In the genomic region with DNA sequence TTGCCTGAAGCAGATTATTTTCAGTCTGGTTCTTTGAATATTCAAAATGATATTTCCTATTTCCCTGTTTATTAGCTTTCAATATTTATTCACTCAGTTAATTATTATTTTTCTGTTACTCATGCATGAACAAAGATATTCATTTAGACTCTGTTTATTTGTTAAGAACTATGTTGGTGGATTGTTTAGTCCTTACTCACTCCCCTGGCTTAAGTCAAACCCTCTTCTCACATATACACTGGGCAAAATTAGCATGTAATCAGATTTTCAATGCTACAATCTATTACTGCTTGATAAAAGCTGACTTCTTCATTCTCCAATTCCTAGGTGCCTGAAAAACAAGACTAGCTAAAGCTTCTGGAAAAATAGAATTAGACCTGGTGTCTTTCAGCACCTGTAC, we compare ENCODE assay signal across 18 cellular contexts.
DNase-seq lines count a peak whose midpoint lies in the region; ATAC-seq, FAIRE-seq and TF ChIP-seq lines count a peak whose summit lies in the region.
"Had no signal": no experiment of that assay in that cellular context is flagged by ENCODE, and none has a peak within 500 bp of the region (broad histone marks: within the 10 kb centered on the region; RNA-seq: fewer than 3 reads in every experiment).

No MANE protein-coding gene starts in this region.

- CTCF ChIA-PET in endothelial cell of umbilical vein (lab: Charles Lee) = no interaction called here

- H3K4me3 Mint-ChIP-seq in GM23338 (no peak overlapping the region), nephron progenitor cell (no peak overlapping the region)
- H3K4me3 Mint-ChIP-seq: CD14-positive monocyte; CD8-positive, alpha-beta T cell; IgD-negative memory B cell had no signal

- H3K9me2 ChIP-seq in GM23338 (ENCODE audit: insufficient read depth) = no peaks in the 10 kb centered on the region

- peaks cover 12% of the 10 kb centered on the region for H3K36me3 Mint-ChIP-seq in GM23338 (ENCODE audit: low read depth)
- no peaks in the 10 kb centered on the region for H3K36me3 Mint-ChIP-seq in nephron progenitor cell (ENCODE audit: low read depth)
- H3K36me3 Mint-ChIP-seq: CD14-positive monocyte; CD8-positive, alpha-beta T cell; IgD-negative memory B cell had no signal

- H3K4me2 ChIP-seq in GM23338 (no peak overlapping the region), endothelial cell of umbilical vein (ENCODE audit: insufficient read depth, low read length) (no peak overlapping the region), skeletal muscle satellite cell (ENCODE audit: low read length) (peak overlapping the region; percentile 86)

- 0 out of 2 replicates have a peak overlapping the region, but pooled peaks have one; percentile 15 for H2AFZ ChIP-seq in GM23338
- H2AFZ ChIP-seq in endothelial cell of umbilical vein (ENCODE audit: low read depth, low read length) = no peak overlapping the region

- H3K79me2 ChIP-seq in GM23338 (replicated peaks; ENCODE audit: insufficient read depth) = no peaks in the 10 kb centered on the region
- no peaks in the 10 kb centered on the region for H3K79me2 ChIP-seq in endothelial cell of umbilical vein (ENCODE audit: control insufficient read depth, insufficient read depth, low read length)

- no peaks in the 10 kb centered on the region for H3K27me3 Mint-ChIP-seq in GM23338 (ENCODE audit: insufficient read depth, low read depth, poor library complexity)
- H3K27me3 Mint-ChIP-seq in nephron progenitor cell (ENCODE audit: low read depth, poor library complexity) = no peaks in the 10 kb centered on the region
- H3K27me3 Mint-ChIP-seq: IgD-negative memory B cell had no signal

- dilution Hi-C loops in endothelial cell of umbilical vein (cut with MboI; ENCODE audit: extremely low pct_ligation_motif_present, low sequenced_read_pairs) = no loop called here

- H3K4me1 Mint-ChIP-seq in GM23338 (no peaks in the 10 kb centered on the region), nephron progenitor cell (no peaks in the 10 kb centered on the region)
- H3K4me1 Mint-ChIP-seq: CD14-positive monocyte, IgD-negative memory B cell had no signal

- no peaks in the 10 kb centered on the region for H3K9me3 ChIP-seq in endothelial cell of umbilical vein (replicated peaks; ENCODE audit: control insufficient read depth, insufficient read depth, low read length)
- no peaks in the 10 kb centered on the region for H3K9me3 ChIP-seq in skeletal muscle satellite cell (replicated peaks; ENCODE audit: low read length)

- no peaks in the 10 kb centered on the region for H3K27me3 ChIP-seq in GM23338 (ENCODE audit: insufficient read depth)
- H3K27me3 ChIP-seq in endothelial cell of umbilical vein (ENCODE audit: control insufficient read depth in 2 of 2, insufficient read depth in 2 of 2, low read length in 2 of 2) = no peaks in the 10 kb centered on the region
- no peaks in the 10 kb centered on the region for H3K27me3 ChIP-seq in skeletal muscle satellite cell (ENCODE audit: control insufficient read depth, insufficient read depth, low read length)

- intact Hi-C loops in endothelial cell of umbilical vein (cut with micrococcal nuclease) = no loop called here

- FAIRE-seq in endothelial cell of umbilical vein (lab: Jason Lieb, UNC) = peak; percentile 26
- FAIRE-seq: GM12892, H54 had no signal

- no peak overlapping the region for H3K9ac ChIP-seq in endothelial cell of umbilical vein (replicated peaks; ENCODE audit: extremely low read depth, insufficient read depth, low read length)
- peak overlapping the region; percentile 20 for H3K9ac ChIP-seq in skeletal muscle satellite cell (ENCODE audit: low read depth, low read length)

- H3K27ac Mint-ChIP-seq in GM23338 (no peak overlapping the region), nephron progenitor cell (no peak overlapping the region)
- H3K27ac Mint-ChIP-seq: CD14-positive monocyte; CD8-positive, alpha-beta T cell; IgD-negative memory B cell had no signal

- H3F3A ChIP-seq in GM23338 (replicated peaks; ENCODE audit: low read depth) = no peaks in the 10 kb centered on the region

- BruUV-seq in endothelial cell of umbilical vein (replicated peaks; lab: Mats Ljungman, UMichigan) = no TSS peak

- H3K27ac ChIP-seq in GM23338 (ENCODE audit: low read depth) (no peak overlapping the region), endothelial cell of umbilical vein (ENCODE audit: insufficient read depth, low read depth, low read length) (no peak overlapping the region)

- H4K20me1 ChIP-seq in GM23338 (replicated peaks; ENCODE audit: insufficient read depth) (no peaks in the 10 kb centered on the region), endothelial cell of umbilical vein (replicated peaks; ENCODE audit: control insufficient read depth, extremely low read depth, insufficient read depth, low read length) (no peaks in the 10 kb centered on the region)

- no peak for ATAC-seq in GM23338
- ATAC-seq: CD8-positive, alpha-beta T cell; HCT116 had no signal

- H3K36me3 ChIP-seq in GM23338 (ENCODE audit: insufficient read depth) (no peaks in the 10 kb centered on the region), endothelial cell of umbilical vein (ENCODE audit: control insufficient read depth in 2 of 2, extremely low read depth in 1 of 2, insufficient read depth in 2 of 2, low read length in 2 of 2) (no peaks in the 10 kb centered on the region), skeletal muscle satellite cell (ENCODE audit: insufficient read depth, low read length) (no peaks in the 10 kb centered on the region)

- no peak for TF ChIP-seq POLR2A in endothelial cell of umbilical vein (IDR thresholded peaks at IDR 0.05; ENCODE audit: low read depth, low read length)

- H3K4me3 ChIP-seq in GM23338 (no peak overlapping the region), endothelial cell of umbilical vein (replicated peaks in 1 of 3; ENCODE audit: insufficient read depth in 1 of 3, low read depth in 1 of 3, low read length in 3 of 3) (no peak overlapping the region), skeletal muscle satellite cell (ENCODE audit: low read length) (peak overlapping the region; percentile 64)

- no peaks in the 10 kb centered on the region for H3K9me1 ChIP-seq in endothelial cell of umbilical vein (replicated peaks; ENCODE audit: control insufficient read depth, extremely low read depth, insufficient read depth, low read length)

- peaks cover 8% of the 10 kb centered on the region for H3K9me3 Mint-ChIP-seq in GM23338
- H3K9me3 Mint-ChIP-seq in nephron progenitor cell = peaks cover 7% of the 10 kb centered on the region

- H3K4me1 ChIP-seq in GM23338 (ENCODE audit: insufficient read depth) = no peaks in the 10 kb centered on the region
- no peaks in the 10 kb centered on the region for H3K4me1 ChIP-seq in endothelial cell of umbilical vein (ENCODE audit: control insufficient read depth, extremely low read depth, insufficient read depth, low read length)
- H3K4me1 ChIP-seq in skeletal muscle satellite cell (ENCODE audit: control insufficient read depth, insufficient read depth, low read length) = peaks cover 7% of the 10 kb centered on the region

- POLR2A ChIA-PET in endothelial cell of umbilical vein (lab: Charles Lee) = no interaction called here

- TF ChIP-seq CTCF in GM23338 (conservative IDR thresholded peaks at IDR 0.05; ENCODE audit: low read depth in 2 of 2) = no peak
- no peak for TF ChIP-seq CTCF in endothelial cell of umbilical vein (IDR thresholded peaks at IDR 0.05; ENCODE audit: extremely low read depth in 1 of 2, insufficient read depth in 1 of 2, low read depth in 1 of 2, low read length in 2 of 2)
- no peak for TF ChIP-seq CTCF in nephron progenitor cell (IDR thresholded peaks at IDR 0.05)

- DNase-seq in GM23338 (ENCODE audit: low spot score) (no peak), endothelial cell of umbilical vein (ENCODE audit: low read depth, low spot score) (no peak), kidney tubule cell (ENCODE audit: low spot score) (peak; percentile 9), inferior parietal cortex (ENCODE audit: extremely low spot score) (no peak), nephron progenitor cell (no peak), kidney glomerular epithelial cell (lab: John Stamatoyannopoulos, UW) (no peak), T-helper 1 cell (no peak)
- DNase-seq: ACHN; CD8-positive, alpha-beta T cell; COR-L47; DND-41; GDM1 had no signal

TF ChIP-seq in GM23338, 12 proteins besides CTCF, POLR2A, EP300 and RAD21:
- TF ChIP-seq NANOG (IDR thresholded peaks at IDR 0.05; ENCODE audit: borderline replicate concordance) (no peak), ZNF331 (CRISPR knock-in tag; IDR thresholded peaks at IDR 0.05; ENCODE audit: low read depth) (no peak), POLR2AphosphoS5 (IDR thresholded peaks at IDR 0.05; ENCODE audit: low read depth) (no peak), STAT1 (IDR thresholded peaks at IDR 0.05; ENCODE audit: unreplicated experiment) (no peak), ZNF114 (CRISPR knock-in tag; IDR thresholded peaks at IDR 0.05) (no peak)
TF ChIP-seq in GM23338: peak in this region for 0.

TF ChIP-seq in endothelial cell of umbilical vein, 7 proteins besides CTCF, POLR2A, EP300 and RAD21:
- TF ChIP-seq MYC (IDR thresholded peaks at IDR 0.05; ENCODE audit: low read depth, low read length) (no peak), GATA2 (IDR thresholded peaks at IDR 0.05; ENCODE audit: insufficient read depth, insufficient read length, low read depth, low read length) (no peak), JUN (IDR thresholded peaks at IDR 0.05; ENCODE audit: borderline replicate concordance, insufficient read depth, insufficient read length, low read depth) (no peak)
- TF ChIP-seq, protein P1, sequence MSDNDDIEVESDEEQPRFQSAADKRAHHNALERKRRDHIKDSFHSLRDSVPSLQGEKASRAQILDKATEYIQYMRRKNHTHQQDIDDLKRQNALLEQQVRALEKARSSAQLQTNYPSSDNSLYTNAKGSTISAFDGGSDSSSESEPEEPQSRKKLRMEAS (IDR thresholded peaks at IDR 0.05; ENCODE audit: insufficient read depth, insufficient read length) = no peak
